In the genomic region with DNA sequence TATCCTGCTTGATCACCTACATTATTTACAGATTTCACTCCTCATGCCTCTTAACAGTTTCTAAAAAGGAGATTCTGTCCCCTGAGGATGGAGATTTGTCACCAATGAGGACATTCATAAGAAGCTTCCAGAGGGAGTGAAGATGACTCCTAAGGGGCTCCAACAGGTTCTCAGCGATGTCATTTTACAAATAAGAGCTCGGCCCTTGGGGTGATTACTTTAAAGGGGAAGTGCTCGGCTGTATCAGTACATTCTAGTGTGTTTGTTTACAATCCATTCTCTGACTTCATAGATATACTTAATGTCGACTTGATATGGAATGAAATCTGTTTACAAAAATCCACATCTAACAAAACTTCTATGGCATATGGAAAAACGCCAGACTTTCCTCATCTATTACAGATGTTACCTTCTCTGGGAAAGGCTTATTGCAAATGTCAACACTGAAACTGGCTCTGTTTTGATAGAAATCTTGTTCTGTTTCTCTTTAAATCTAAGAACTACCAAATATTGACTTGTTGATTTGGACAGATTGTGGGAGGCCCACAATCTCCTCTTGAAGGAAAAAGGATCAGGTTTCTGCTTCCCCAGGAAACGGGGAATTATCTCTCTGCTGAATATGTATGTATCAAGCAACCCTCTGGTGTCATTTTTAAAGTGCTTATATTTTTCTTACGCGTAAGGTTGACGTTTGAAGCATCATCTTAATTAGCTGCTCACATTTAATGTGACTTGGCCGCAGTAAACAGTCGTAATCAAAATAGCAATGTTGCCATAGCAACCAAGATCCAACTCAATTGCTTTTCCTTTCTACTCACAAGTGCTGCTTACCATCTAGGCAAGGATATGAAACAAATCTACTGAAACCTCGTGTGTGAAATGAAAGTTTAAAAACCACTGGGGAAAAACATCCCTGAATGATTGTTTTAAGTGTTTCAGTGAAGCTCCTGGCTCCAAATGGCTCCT, we compare ENCODE assay signal across 9 cellular contexts.
A peak's percentile ranks its signal among the peaks of the same experiment; 100 is the strongest.
DNase-seq lines count a peak whose midpoint lies in the region; ATAC-seq and TF ChIP-seq lines count a peak whose summit lies in the region.
"Had no signal": no experiment of that assay in that cellular context is flagged by ENCODE, and none has a peak within 500 bp of the region (broad histone marks: within the 10 kb centered on the region; RNA-seq: fewer than 3 reads in every experiment).

No MANE protein-coding gene starts in this region.

- no peaks in the 10 kb centered on the region for H3K36me3 ChIP-seq in osteoblast (ENCODE audit: insufficient read depth, low read length)
- H3K36me3 ChIP-seq: heart right ventricle had no signal

- peak; percentile 25 for DNase-seq in EH (ENCODE audit: low read depth)
- DNase-seq in NCI-H2029 (lab: John Stamatoyannopoulos, UW), result peak; percentile 36
- DNase-seq in caudate nucleus (lab: John Stamatoyannopoulos, UW), result peak in 2 of 61 donors; percentile 13 to 67
- DNase-seq in osteoblast (ENCODE audit: insufficient read length, low spot score, missing footprints), result no peak
- no peak for DNase-seq in SW480 (ENCODE audit: low spot score)
- DNase-seq in iPS-NIHi11 (ENCODE audit: low spot score), result no peak
- DNase-seq in activated CD4-positive, alpha-beta T cell treated with anti-CD3 and anti-CD28 coated beads, Interleukin-2, amount 50 U/mL, for 48 hours, result no peak
- DNase-seq: heart right ventricle had no signal

- peak overlapping the region; percentile 40 for H3K4me3 ChIP-seq in osteoblast (ENCODE audit: insufficient read depth, low read length)

- H3K79me2 ChIP-seq in osteoblast (ENCODE audit: insufficient read depth, low read length), result no peaks in the 10 kb centered on the region

- H3K4me1 ChIP-seq in osteoblast (ENCODE audit: insufficient read depth, low read length), result peaks cover 18% of the 10 kb centered on the region

- H3K4me2 ChIP-seq in osteoblast (ENCODE audit: insufficient read depth, low read length), result peak overlapping the region; percentile 51

- peak overlapping the region; percentile 62 for H2AFZ ChIP-seq in osteoblast (ENCODE audit: low read length)

- no peaks in the 10 kb centered on the region for H3K9me3 ChIP-seq in osteoblast (ENCODE audit: low read depth, low read length)

- H4K20me1 ChIP-seq in osteoblast (ENCODE audit: insufficient read depth, low read length), result no peaks in the 10 kb centered on the region

- TF ChIP-seq CTCF in osteoblast (IDR thresholded peaks at IDR 0.05; ENCODE audit: extremely low read depth, low read depth, low read length), result no peak

- H3K27ac ChIP-seq in caudate nucleus (ENCODE audit: low read depth, low read length) (peak overlapping the region; percentile 39), osteoblast (ENCODE audit: low read depth, low read length) (no peak overlapping the region)

- ATAC-seq in GM21529 (IDR thresholded peaks at IDR 0.05; ENCODE audit: unreplicated experiment), result no peak

- no peaks in the 10 kb centered on the region for H3K27me3 ChIP-seq in osteoblast (ENCODE audit: insufficient read depth, low read length)
- H3K27me3 ChIP-seq: heart right ventricle had no signal

Comparison
In these comparisons a context has a peak if more than half of its experiments do, and no peak if none do; other contexts are left out.
1. DNase-seq: peak in EH (single experiment) and NCI-H2029 (single experiment); none in osteoblast (single experiment), SW480 (single experiment), iPS-NIHi11 (single experiment) and activated CD4-positive, alpha-beta T cell treated with anti-CD3 and anti-CD28 coated beads, Interleukin-2, amount 50 U/mL, for 48 hours (0 of 2).